Comparison of ENCODE assay signal across 19 cellular contexts in the genomic region with DNA sequence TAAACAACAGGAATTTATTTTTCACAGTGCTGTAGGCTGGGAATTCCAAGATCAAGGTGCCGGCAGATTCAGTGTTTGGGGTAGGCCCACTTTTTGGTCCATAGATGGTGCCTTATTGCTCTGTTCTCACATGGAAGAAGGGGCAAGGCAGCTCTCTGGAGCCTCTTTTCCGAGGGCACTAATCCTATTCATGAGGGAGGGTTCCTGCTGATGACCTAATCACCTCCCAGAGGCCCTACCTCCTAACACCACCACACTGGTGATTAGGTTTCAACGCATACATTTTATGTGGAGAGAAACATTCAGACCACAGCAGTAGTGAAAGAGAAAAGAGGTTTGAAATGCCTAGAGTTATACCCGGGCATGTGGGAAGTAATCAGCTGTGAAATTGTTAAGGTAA. TPM values are rescaled to one million over a fixed set of nuclear protein-coding genes. Genes with fewer than 3 reads are reported as not detected.
DNase-seq lines count a peak whose midpoint lies in the region; ATAC-seq and TF ChIP-seq lines count a peak whose summit lies in the region.
"Had no signal": no experiment of that assay in that cellular context is flagged by ENCODE, and none has a peak within 500 bp of the region (broad histone marks: within the 10 kb centered on the region; RNA-seq: fewer than 3 reads in every experiment).

No MANE protein-coding gene starts in this region.

- ATAC-seq in GM19324 (IDR thresholded peaks at IDR 0.05; ENCODE audit: low FRiP score, unreplicated experiment), result no peak
- no peak for ATAC-seq in aorta (ENCODE audit: low FRiP score)
- ATAC-seq: CD8-positive, alpha-beta T cell; heart left ventricle; left lobe of liver; naive thymus-derived CD4-positive, alpha-beta T cell; stimulated activated memory B cell treated with anti-CD40 and anti-IgM and Interleukin-4, amounts not matched to agents 10 μg/mL and 1 μg/mL and 100 μg/mL, for 72 hours had no signal

- peaks cover 0 to 3% (median 0%) of the 10 kb centered on the region in 5 experiments for H3K9me3 Mint-ChIP-seq in brain
- H3K9me3 Mint-ChIP-seq: CD8-positive, alpha-beta T cell; naive thymus-derived CD4-positive, alpha-beta T cell; stimulated activated memory B cell treated with anti-CD40 and anti-IgM and Interleukin-4, amounts not matched to agents 10 μg/mL and 1 μg/mL and 100 μg/mL, for 72 hours had no signal

- no peaks in the 10 kb centered on the region for H3K9me2 ChIP-seq in neural cell (ENCODE audit: insufficient read depth, low read length)

- peak overlapping the region; percentile 92 to 97 (median 96) for H3K27ac Mint-ChIP-seq in brain
- H3K27ac Mint-ChIP-seq: CD8-positive, alpha-beta T cell had no signal

- H3K9ac ChIP-seq in neural cell (ENCODE audit: low read length), result no peak overlapping the region

- no peaks in the 10 kb centered on the region for H3F3A ChIP-seq in neural cell (ENCODE audit: insufficient read depth, low read length, poor library complexity, severe bottlenecking)

- no peaks in the 10 kb centered on the region for H4K20me1 ChIP-seq in neural cell (ENCODE audit: insufficient read depth)

- H2AFZ ChIP-seq in neural cell (ENCODE audit: low read depth, low read length), result no peak overlapping the region

- H3K4me1 Mint-ChIP-seq in brain, result peaks cover 51% of the 10 kb centered on the region

- peaks cover 4% of the 10 kb centered on the region for H3K27me3 Mint-ChIP-seq in brain
- H3K27me3 Mint-ChIP-seq: naive thymus-derived CD4-positive, alpha-beta T cell; stimulated activated memory B cell treated with anti-CD40 and anti-IgM and Interleukin-4, amounts not matched to agents 10 μg/mL and 1 μg/mL and 100 μg/mL, for 72 hours had no signal

- H3K4me3 Mint-ChIP-seq in brain, result peak overlapping the region; percentile 88 to 95 (median 94)

- H3K27ac ChIP-seq in neural cell (ENCODE audit: low read length) (no peak overlapping the region), aorta (ENCODE audit: low read depth in 1 of 2, low read length in 2 of 2) (no peak overlapping the region)
- H3K27ac ChIP-seq: RWPE1 had no signal

- no peak for TF ChIP-seq EP300 in neural cell (conservative IDR thresholded peaks at IDR 0.05; ENCODE audit: poor library complexity, severe bottlenecking)

- H3K4me2 ChIP-seq in neural cell (ENCODE audit: low read length), result peak overlapping the region; percentile 51

- DNase-seq in DMS153 (lab: John Stamatoyannopoulos, UW) (peak; percentile 0), DMS153 treated with DMSO at 0.1 percent for 48 hours (lab: John Stamatoyannopoulos, UW; ENCODE audit: unreplicated experiment) (no peak), NCI-H82 (lab: John Stamatoyannopoulos, UW) (peak; percentile 80), aorta (no peak)
- DNase-seq in activated T-cell treated with anti-CD3 and anti-CD28 coated beads, Interleukin-2, amount 50 U/mL, for 48 hours, result no peak
- DNase-seq: 8988T; activated CD4-positive, alpha-beta T cell treated with anti-CD3 and anti-CD28 coated beads for 4 hours; CD8-positive, alpha-beta T cell; heart left ventricle; IMR-90; naive thymus-derived CD4-positive, alpha-beta T cell; NCI-H446 had no signal

- H3K9me3 ChIP-seq in neural cell (ENCODE audit: low read length) (no peaks in the 10 kb centered on the region), aorta (ENCODE audit: control insufficient read depth, low read length) (no peaks in the 10 kb centered on the region)
- H3K9me3 ChIP-seq: heart left ventricle had no signal

- H3K4me3 ChIP-seq in neural cell (ENCODE audit: low read length) (peak overlapping the region; percentile 74), aorta (ENCODE audit: low read length in 2 of 2) (no peak overlapping the region)

- no peaks in the 10 kb centered on the region for H3K79me2 ChIP-seq in neural cell (replicated peaks; ENCODE audit: insufficient read depth, low read length)

- H3K36me3 Mint-ChIP-seq in brain, result no peaks in the 10 kb centered on the region
- H3K36me3 Mint-ChIP-seq: stimulated activated memory B cell treated with anti-CD40 and anti-IgM and Interleukin-4, amounts not matched to agents 10 μg/mL and 1 μg/mL and 100 μg/mL, for 72 hours had no signal

- TF ChIP-seq CTCF in brain (conservative IDR thresholded peaks at IDR 0.05) (no peak), neural cell (IDR thresholded peaks at IDR 0.05; ENCODE audit: poor library complexity, severe bottlenecking) (no peak)

- H3K36me3 ChIP-seq in neural cell (ENCODE audit: insufficient read depth, low read length) (no peaks in the 10 kb centered on the region), aorta (ENCODE audit: control insufficient read depth in 1 of 2, insufficient read depth in 2 of 2, low read length in 1 of 2) (no peaks in the 10 kb centered on the region)
- H3K36me3 ChIP-seq: heart left ventricle had no signal

- 74 to 81% methylated on average over 4 of the region's 4 CpGs for WGBS in aorta, 2 donors

- no peak for TF ChIP-seq RAD21 in neural cell (conservative IDR thresholded peaks at IDR 0.05)

- intact Hi-C loops in aorta (cut with DNase I), result loop anchor here (10.0 kb wide), 2 partner anchors 188 to 298 kb away; no protein-coding TSS in a partner anchor

- H3K27me3 ChIP-seq in neural cell (ENCODE audit: insufficient read depth, low read depth, low read length) (no peaks in the 10 kb centered on the region), aorta (ENCODE audit: control insufficient read depth in 1 of 2, insufficient read depth in 2 of 2, low read length in 1 of 2) (no peaks in the 10 kb centered on the region)
- H3K27me3 ChIP-seq: heart left ventricle had no signal

- no peaks in the 10 kb centered on the region for H3K4me1 ChIP-seq in aorta (ENCODE audit: control insufficient read depth in 1 of 2, insufficient read depth in 2 of 2, low read length in 2 of 2)

TF ChIP-seq in neural cell, 6 proteins besides CTCF, POLR2A, EP300 and RAD21:
- TF ChIP-seq, protein P1, sequence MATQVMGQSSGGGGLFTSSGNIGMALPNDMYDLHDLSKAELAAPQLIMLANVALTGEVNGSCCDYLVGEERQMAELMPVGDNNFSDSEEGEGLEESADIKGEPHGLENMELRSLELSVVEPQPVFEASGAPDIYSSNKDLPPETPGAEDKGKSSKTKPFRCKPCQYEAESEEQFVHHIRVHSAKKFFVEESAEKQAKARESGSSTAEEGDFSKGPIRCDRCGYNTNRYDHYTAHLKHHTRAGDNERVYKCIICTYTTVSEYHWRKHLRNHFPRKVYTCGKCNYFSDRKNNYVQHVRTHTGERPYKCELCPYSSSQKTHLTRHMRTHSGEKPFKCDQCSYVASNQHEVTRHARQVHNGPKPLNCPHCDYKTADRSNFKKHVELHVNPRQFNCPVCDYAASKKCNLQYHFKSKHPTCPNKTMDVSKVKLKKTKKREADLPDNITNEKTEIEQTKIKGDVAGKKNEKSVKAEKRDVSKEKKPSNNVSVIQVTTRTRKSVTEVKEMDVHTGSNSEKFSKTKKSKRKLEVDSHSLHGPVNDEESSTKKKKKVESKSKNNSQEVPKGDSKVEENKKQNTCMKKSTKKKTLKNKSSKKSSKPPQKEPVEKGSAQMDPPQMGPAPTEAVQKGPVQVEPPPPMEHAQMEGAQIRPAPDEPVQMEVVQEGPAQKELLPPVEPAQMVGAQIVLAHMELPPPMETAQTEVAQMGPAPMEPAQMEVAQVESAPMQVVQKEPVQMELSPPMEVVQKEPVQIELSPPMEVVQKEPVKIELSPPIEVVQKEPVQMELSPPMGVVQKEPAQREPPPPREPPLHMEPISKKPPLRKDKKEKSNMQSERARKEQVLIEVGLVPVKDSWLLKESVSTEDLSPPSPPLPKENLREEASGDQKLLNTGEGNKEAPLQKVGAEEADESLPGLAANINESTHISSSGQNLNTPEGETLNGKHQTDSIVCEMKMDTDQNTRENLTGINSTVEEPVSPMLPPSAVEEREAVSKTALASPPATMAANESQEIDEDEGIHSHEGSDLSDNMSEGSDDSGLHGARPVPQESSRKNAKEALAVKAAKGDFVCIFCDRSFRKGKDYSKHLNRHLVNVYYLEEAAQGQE (IDR thresholded peaks at IDR 0.05; ENCODE audit: borderline replicate concordance), result no peak
- TF ChIP-seq MXI1 (conservative IDR thresholded peaks at IDR 0.05; ENCODE audit: poor library complexity, severe bottlenecking) (no peak), SMC3 (conservative IDR thresholded peaks at IDR 0.05; ENCODE audit: poor library complexity) (no peak), TAF1 (IDR thresholded peaks at IDR 0.05; ENCODE audit: low read depth) (no peak), POLR2AphosphoS5 (IDR thresholded peaks at IDR 0.05) (no peak), EZH2 (IDR thresholded peaks at IDR 0.05; ENCODE audit: borderline replicate concordance, insufficient read depth, low read length, poor library complexity, severe bottlenecking) (no peak)

RNA-seq across cellular contexts. Expression of a gene that starts 1.4 kb away (rescaled TPM):
- polyA plus RNA-seq in brain (ENCODE audit: insufficient read depth, low read depth, low replicate concordance) (17.4 TPM), neural cell (5.8 and 6.0 TPM in 2 replicates), aorta (1 to 10 TPM; 1.6 to 3.0 TPM)
- 27.8 and 29.7 TPM in 2 replicates for polyA minus RNA-seq in neural cell
- total RNA-seq in aorta, result 10 to 100 TPM; 10.4 to 15.6 TPM

RNA-seq across cellular contexts. Expression of a gene that starts 45.2 kb away (rescaled TPM):
- polyA plus RNA-seq in brain (ENCODE audit: insufficient read depth, low read depth, low replicate concordance), result 15.6 TPM
- 6.5 and 10.6 TPM in 2 replicates for polyA plus RNA-seq in neural cell
- polyA minus RNA-seq in neural cell, result 16.9 and 20.0 TPM in 2 replicates
- total RNA-seq in aorta, result 1 to 10 TPM in 1 of 2 donors, under 1 TPM in 1; 0.96 to 1.3 TPM
- under 1 TPM in 1 of 2 donors, not detected in 1; 0.03 TPM for polyA plus RNA-seq in aorta
- total RNA-seq: CD8-positive, alpha-beta T cell; T-helper 2 cell treated with Interferon-gamma antibody and Interleukin-4, amounts not matched to agents 100 ng/mL and 5 ng/mL, for 36 hours had no signal
- polyA plus RNA-seq: naive thymus-derived CD4-positive, alpha-beta T cell had no signal

Comparison
In these comparisons a context has a peak if more than half of its experiments do, and no peak if none do; other contexts are left out.
1. DNase-seq: peak in DMS153 (single experiment) and NCI-H82 (single experiment); none in DMS153 treated with DMSO at 0.1 percent for 48 hours (single experiment), activated T-cell treated with anti-CD3 and anti-CD28 coated beads, Interleukin-2, amount 50 U/mL, for 48 hours (0 of 2) and aorta (0 of 2).